Comparison of ENCODE assay signal across 10 cellular contexts in the genomic region with DNA sequence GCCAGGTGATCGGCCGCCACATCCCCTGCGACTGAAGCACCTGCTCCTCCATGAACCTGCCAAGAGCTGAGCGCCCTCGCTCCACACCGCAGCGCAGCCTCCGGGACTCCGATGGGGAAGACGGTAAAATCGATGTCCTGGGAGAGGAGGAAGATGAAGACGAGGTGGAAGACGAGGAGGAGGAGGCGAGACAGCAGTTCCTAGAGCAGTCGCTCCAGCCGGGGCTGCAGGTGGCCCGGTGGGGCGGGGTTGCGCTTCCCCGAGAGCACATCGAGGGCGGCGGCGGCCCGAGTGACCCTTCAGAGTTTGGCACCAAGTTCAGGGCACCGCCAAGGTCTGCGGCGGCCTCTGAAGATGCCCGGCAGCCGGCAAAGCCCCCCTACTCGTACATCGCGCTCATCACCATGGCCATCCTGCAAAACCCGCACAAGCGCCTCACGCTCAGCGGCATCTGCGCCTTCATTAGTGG. TPM values are rescaled to one million over a fixed set of nuclear protein-coding genes. Genes with fewer than 3 reads are reported as not detected.
DNase-seq lines count a peak whose midpoint lies in the region; ATAC-seq and TF ChIP-seq lines count a peak whose summit lies in the region.
"Not testable (repeated sequence)": the region's sequence is repeated elsewhere in the genome, so short reads cannot be mapped to it uniquely, and the experiment has no call there.
"Had no signal": no experiment of that assay in that cellular context is flagged by ENCODE, and none has a peak within 500 bp of the region (broad histone marks: within the 10 kb centered on the region; RNA-seq: fewer than 3 reads in every experiment).

A gene (plus strand): TSS at position 51 of the 469 bp plus-strand sequence. CDS start 0 bp downstream, at position 51.

- not testable (repeated sequence) for ATAC-seq in activated CD4-positive, alpha-beta T cell treated with anti-CD3 and anti-CD28 coated beads for 36 hours; Right ventricle myocardium inferior; left lung; natural killer cell treated with Interleukin-12 subunit alpha and Interleukin-12 subunit beta and Interleukin-15 and Interleukin-18, amount 100 ng/mL, for 72 hours; stimulated activated memory B cell treated with anti-CD40 and anti-IgM and Interleukin-4, amounts not matched to agents 10 μg/mL and 1 μg/mL and 100 μg/mL, for 72 hours

- H3K4me1 Mint-ChIP-seq in Caco-2 (ENCODE audit: low read depth, unreplicated experiment); activated CD4-positive, alpha-beta T cell treated with anti-CD3 and anti-CD28 coated beads for 36 hours; natural killer cell treated with Interleukin-12 subunit alpha and Interleukin-12 subunit beta and Interleukin-15 and Interleukin-18, amount 100 ng/mL, for 72 hours (ENCODE audit: low read depth in 2 of 2); stimulated activated memory B cell treated with anti-CD40 and anti-IgM and Interleukin-4, amounts not matched to agents 10 μg/mL and 1 μg/mL and 100 μg/mL, for 72 hours: not testable (repeated sequence)

- not testable (repeated sequence) for H3K9me3 ChIP-seq in Caco-2, left lung

- not testable (repeated sequence) for H3K4me3 ChIP-seq in Caco-2 (ENCODE audit: low read depth, low read length); left lung

- TF ChIP-seq CTCF in Caco-2 (IDR thresholded peaks at IDR 0.05; ENCODE audit: insufficient read depth in 1 of 2, low read depth in 1 of 2, low read length in 1 of 2, severe bottlenecking in 1 of 2, unreplicated experiment in 1 of 2); left lung (IDR thresholded peaks at IDR 0.05): not testable (repeated sequence)

- DNase-seq in Caco-2, result not testable (repeated sequence)
- DNase-seq in activated CD4-positive, alpha-beta T cell treated with anti-CD3 and anti-CD28 coated beads for 36 hours, result peak; percentile 5
- peak; percentile 34 for DNase-seq in activated effector memory CD4-positive, alpha-beta T cell treated with anti-CD3 and anti-CD28 coated beads, Interleukin-2, amount 50 U/mL, for 16 hours
- DNase-seq in Right ventricle myocardium inferior (ENCODE audit: missing footprints), result peak; percentile 51
- DNase-seq in left lung, result peak; percentile 19 to 75
- peak; percentile 39 for DNase-seq in natural killer cell treated with Interleukin-12 subunit alpha and Interleukin-12 subunit beta and Interleukin-15 and Interleukin-18, amount 100 ng/mL, for 72 hours (ENCODE audit: low spot score)

- H3K4me1 ChIP-seq in Caco-2, left lung: not testable (repeated sequence)

- H3K4me3 Mint-ChIP-seq in Caco-2 (ENCODE audit: unreplicated experiment); activated CD4-positive, alpha-beta T cell treated with anti-CD3 and anti-CD28 coated beads for 36 hours; natural killer cell treated with Interleukin-12 subunit alpha and Interleukin-12 subunit beta and Interleukin-15 and Interleukin-18, amount 100 ng/mL, for 72 hours: not testable (repeated sequence)
- H3K4me3 Mint-ChIP-seq in stimulated activated memory B cell treated with anti-CD40 and anti-IgM and Interleukin-4, amounts not matched to agents 10 μg/mL and 1 μg/mL and 100 μg/mL, for 72 hours, result peak within 1 kb of the TSS; percentile 56

- intact Hi-C loops in Caco-2 (cut with micrococcal nuclease; ENCODE audit: unreplicated experiment); activated CD4-positive, alpha-beta T cell treated with anti-CD3 and anti-CD28 coated beads for 36 hours (cut with DNase I, micrococcal nuclease); Right ventricle myocardium inferior (cut with DNase I); left lung (cut with DNase I): not testable (repeated sequence)

- not testable (repeated sequence) for H3K27ac ChIP-seq in left lung

- H3K9me3 Mint-ChIP-seq in Caco-2 (ENCODE audit: unreplicated experiment); activated CD4-positive, alpha-beta T cell treated with anti-CD3 and anti-CD28 coated beads for 36 hours (ENCODE audit: low read depth); natural killer cell treated with Interleukin-12 subunit alpha and Interleukin-12 subunit beta and Interleukin-15 and Interleukin-18, amount 100 ng/mL, for 72 hours; stimulated activated memory B cell treated with anti-CD40 and anti-IgM and Interleukin-4, amounts not matched to agents 10 μg/mL and 1 μg/mL and 100 μg/mL, for 72 hours: not testable (repeated sequence)

- POLR2A ChIA-PET in Caco-2 (lab: Charles Lee); activated CD4-positive, alpha-beta T cell treated with anti-CD3 and anti-CD28 coated beads for 36 hours (lab: Charles Lee): not testable (repeated sequence)

- H3K27me3 Mint-ChIP-seq in Caco-2 (ENCODE audit: insufficient read depth, unreplicated experiment); activated CD4-positive, alpha-beta T cell treated with anti-CD3 and anti-CD28 coated beads for 36 hours; natural killer cell treated with Interleukin-12 subunit alpha and Interleukin-12 subunit beta and Interleukin-15 and Interleukin-18, amount 100 ng/mL, for 72 hours; stimulated activated memory B cell treated with anti-CD40 and anti-IgM and Interleukin-4, amounts not matched to agents 10 μg/mL and 1 μg/mL and 100 μg/mL, for 72 hours: not testable (repeated sequence)

- H3K36me3 ChIP-seq in Caco-2 (ENCODE audit: control insufficient read depth, insufficient read depth, low read length); left lung: not testable (repeated sequence)

- H3K36me3 Mint-ChIP-seq in Caco-2 (ENCODE audit: insufficient read depth, unreplicated experiment); activated CD4-positive, alpha-beta T cell treated with anti-CD3 and anti-CD28 coated beads for 36 hours (ENCODE audit: low read depth); natural killer cell treated with Interleukin-12 subunit alpha and Interleukin-12 subunit beta and Interleukin-15 and Interleukin-18, amount 100 ng/mL, for 72 hours; stimulated activated memory B cell treated with anti-CD40 and anti-IgM and Interleukin-4, amounts not matched to agents 10 μg/mL and 1 μg/mL and 100 μg/mL, for 72 hours: not testable (repeated sequence)

- not testable (repeated sequence) for H3K27ac Mint-ChIP-seq in Caco-2 (ENCODE audit: unreplicated experiment); activated CD4-positive, alpha-beta T cell treated with anti-CD3 and anti-CD28 coated beads for 36 hours; natural killer cell treated with Interleukin-12 subunit alpha and Interleukin-12 subunit beta and Interleukin-15 and Interleukin-18, amount 100 ng/mL, for 72 hours; stimulated activated memory B cell treated with anti-CD40 and anti-IgM and Interleukin-4, amounts not matched to agents 10 μg/mL and 1 μg/mL and 100 μg/mL, for 72 hours

- TSS peak; percentile 16 for BruUV-seq in Caco-2 (replicated peaks; lab: Mats Ljungman, UMichigan)

- CTCF ChIA-PET in Caco-2 (lab: Charles Lee); activated CD4-positive, alpha-beta T cell treated with anti-CD3 and anti-CD28 coated beads for 36 hours (lab: Charles Lee): not testable (repeated sequence)

- not testable (repeated sequence) for H3K27me3 ChIP-seq in Caco-2 (replicated peaks; ENCODE audit: control insufficient read depth, insufficient read depth, low read length)
- peaks cover 0 to 12% of the 10 kb centered on the region in 2 donors for H3K27me3 ChIP-seq in left lung

RNA-seq across cellular contexts. Expression of the gene that starts here (rescaled TPM):
- total RNA-seq in Caco-2 (2022) (0.26 and 0.32 TPM in 2 replicates), Right ventricle myocardium inferior (not detected), left lung (under 1 TPM in 1 of 2 donors, not detected in 1; 0.50 TPM)
- total RNA-seq in activated CD4-positive, alpha-beta T cell treated with anti-CD3 and anti-CD28 coated beads for 36 hours, result under 1 TPM; 0.07 to 0.11 TPM
- total RNA-seq in natural killer cell treated with Interleukin-12 subunit alpha and Interleukin-12 subunit beta and Interleukin-15 and Interleukin-18, amount 100 ng/mL, for 72 hours, result under 1 TPM in 1 of 2 donors, not detected in 1; 0.33 TPM
- total RNA-seq: G401, HFFc6, RPMI7951 had no signal

Comparison
In these comparisons a context has a peak if more than half of its experiments do, and no peak if none do; other contexts are left out.
1. Peak in DNase-seq in activated CD4-positive, alpha-beta T cell treated with anti-CD3 and anti-CD28 coated beads for 36 hours; RNA of the gene not detected or under 1 TPM.
2. Peak in DNase-seq in Right ventricle myocardium inferior; RNA of the gene not detected or under 1 TPM.
3. Peak in DNase-seq in left lung; RNA of the gene not detected or under 1 TPM.
4. Peak in DNase-seq in natural killer cell treated with Interleukin-12 subunit alpha and Interleukin-12 subunit beta and Interleukin-15 and Interleukin-18, amount 100 ng/mL, for 72 hours; RNA of the gene not detected or under 1 TPM.